In genomic region chr4:6446538-6447451, GRCh38 we compare ENCODE assay signal across 15 cellular contexts. TPM values are rescaled to one million over a fixed set of nuclear protein-coding genes. Genes with fewer than 3 reads are reported as not detected.
DNase-seq lines count a peak whose midpoint lies in the region; ATAC-seq and TF ChIP-seq lines count a peak whose summit lies in the region.
"Had no signal": no experiment of that assay in that cellular context is flagged by ENCODE, and none has a peak within 500 bp of the region (broad histone marks: within the 10 kb centered on the region; RNA-seq: fewer than 3 reads in every experiment).

No MANE protein-coding gene starts in this region.

- no peak overlapping the region for H3K9ac ChIP-seq in BLaER1
- H3K9ac ChIP-seq in neural progenitor cell = no peak overlapping the region

- no peaks in the 10 kb centered on the region for H3K79me2 ChIP-seq in neural progenitor cell (ENCODE audit: low read depth)

- H3K36me3 ChIP-seq in BLaER1 (no peaks in the 10 kb centered on the region), esophagus squamous epithelium (no peaks in the 10 kb centered on the region), neural progenitor cell (no peaks in the 10 kb centered on the region)
- H3K36me3 ChIP-seq: suprapubic skin had no signal

- peaks cover 47% of the 10 kb centered on the region for H3K4me1 ChIP-seq in BLaER1
- peaks cover 27 to 69% (median 45%) of the 10 kb centered on the region in 3 donors for H3K4me1 ChIP-seq in esophagus squamous epithelium
- peaks cover 20% of the 10 kb centered on the region for H3K4me1 ChIP-seq in neural progenitor cell

- TF ChIP-seq CTCF in esophagus squamous epithelium (IDR thresholded peaks at IDR 0.05) (no peak), neural progenitor cell (IDR thresholded peaks at IDR 0.05) (no peak)

- H2AFZ ChIP-seq in neural progenitor cell (replicated peaks) = no peak overlapping the region

- H3K4me3 Mint-ChIP-seq in neural progenitor cell = no peak overlapping the region

- no peak for TF ChIP-seq POLR2A in esophagus squamous epithelium (IDR thresholded peaks at IDR 0.05)

- peaks cover 15% of the 10 kb centered on the region for H3K27me3 Mint-ChIP-seq in neural progenitor cell (ENCODE audit: insufficient read depth, low read depth)

- peaks cover 5% of the 10 kb centered on the region; the same call in 1 of the 2 replicates for H3K27me3 ChIP-seq in BLaER1
- peaks cover 0 to 39% (median 0%) of the 10 kb centered on the region in 4 donors for H3K27me3 ChIP-seq in esophagus squamous epithelium
- no peaks in the 10 kb centered on the region for H3K27me3 ChIP-seq in neural progenitor cell

- H3K27ac ChIP-seq in BLaER1 (no peak overlapping the region), esophagus squamous epithelium (peak overlapping the region; percentile 14 to 75 (median 44)), neural progenitor cell (no peak overlapping the region)
- H3K27ac ChIP-seq: suprapubic skin had no signal

- H3K9me3 Mint-ChIP-seq in neural progenitor cell = no peaks in the 10 kb centered on the region

- no peak for ATAC-seq in GM21526 (IDR thresholded peaks at IDR 0.05; ENCODE audit: low FRiP score, unreplicated experiment)
- no peak for ATAC-seq in HG02610 (IDR thresholded peaks at IDR 0.05; ENCODE audit: unreplicated experiment)

- peaks cover 38% of the 10 kb centered on the region for H3K4me1 Mint-ChIP-seq in neural progenitor cell

- peak; percentile 7 for DNase-seq in NCI-H69 (lab: John Stamatoyannopoulos, UW)
- no peak for DNase-seq in esophagus squamous epithelium (lab: John Stamatoyannopoulos, UW)
- DNase-seq in neural progenitor cell (ENCODE audit: low spot score) = peak; percentile 51
- DNase-seq in NCI-H1105 treated with DMSO at 0.1 percent for 48 hours (lab: John Stamatoyannopoulos, UW) = no peak
- no peak for DNase-seq in activated T-cell treated with anti-CD3 and anti-CD28 coated beads, Interleukin-2, amount 50 U/mL, for 1 hour
- DNase-seq: activated naive CD4-positive, alpha-beta T cell treated with anti-CD3 and anti-CD28 coated beads, Interleukin-2, amount 50 U/mL, for 16 hours; cerebellar nuclear complex; NCI-H2107; stimulated activated CD4-positive, alpha-beta T cell treated with anti-CD3 and anti-CD28 coated beads, Interleukin-12 subunit alpha, Interleukin-12 subunit beta, amount 100 ng/mL, for 4 hours had no signal

- H3F3A ChIP-seq in neural progenitor cell (ENCODE audit: low read depth) = peaks cover 5% of the 10 kb centered on the region

- 14 to 35% methylated on average over 11 to 19 of the region's 22 CpGs for WGBS in esophagus squamous epithelium, 2 donors

- no peak overlapping the region for H3K4me3 ChIP-seq in BLaER1
- H3K4me3 ChIP-seq in esophagus squamous epithelium = no peak overlapping the region
- no peak overlapping the region for H3K4me3 ChIP-seq in neural progenitor cell
- H3K4me3 ChIP-seq: lung, suprapubic skin had no signal

- H3K4me2 ChIP-seq in BLaER1 (peak overlapping the region; percentile 81), neural progenitor cell (peak overlapping the region; percentile 61)

- H3K27ac Mint-ChIP-seq in neural progenitor cell = no peak overlapping the region

- H4K20me1 ChIP-seq in BLaER1 = peaks cover 16% of the 10 kb centered on the region
- no peaks in the 10 kb centered on the region for H4K20me1 ChIP-seq in neural progenitor cell (ENCODE audit: low read depth)

- H3K36me3 Mint-ChIP-seq in neural progenitor cell = no peaks in the 10 kb centered on the region

- intact Hi-C loops in esophagus squamous epithelium (cut with DNase I) = no loop called here

- H3K9me3 ChIP-seq in BLaER1 = no peaks in the 10 kb centered on the region
- H3K9me3 ChIP-seq in esophagus squamous epithelium = no peaks in the 10 kb centered on the region
- no peaks in the 10 kb centered on the region for H3K9me3 ChIP-seq in neural progenitor cell (ENCODE audit: low read depth)
- H3K9me3 ChIP-seq: suprapubic skin had no signal

RNA-seq across cellular contexts. Expression of gene PPP2R2C, which starts 25.6 kb away (rescaled TPM):
- total RNA-seq in esophagus squamous epithelium = 10 to 100 TPM; 26.9 to 76.3 (median 53.7) TPM
- 2.5 and 3.5 TPM in 2 replicates for total RNA-seq in neural progenitor cell (ENCODE audit: low replicate concordance)
- total RNA-seq: epithelial cell of proximal tubule had no signal

Comparison
In these comparisons a context has a peak if more than half of its experiments do, and no peak if none do; other contexts are left out.
1. H3K27ac ChIP-seq: peak in esophagus squamous epithelium (4 of 4); none in BLaER1 (single experiment) and neural progenitor cell (single experiment).
2. DNase-seq: peak in NCI-H69 (single experiment) and neural progenitor cell (single experiment); none in esophagus squamous epithelium (single experiment), NCI-H1105 treated with DMSO at 0.1 percent for 48 hours (single experiment) and activated T-cell treated with anti-CD3 and anti-CD28 coated beads, Interleukin-2, amount 50 U/mL, for 1 hour (single experiment).